In genomic region chr1:170924666-170925065, GRCh38 we compare ENCODE assay signal across 11 cellular contexts. TPM values are rescaled to one million over a fixed set of nuclear protein-coding genes. Genes with fewer than 3 reads are reported as not detected.
"Had no signal": no experiment of that assay in that cellular context is flagged by ENCODE, and none has a peak within 500 bp of the region (broad histone marks: within the 10 kb centered on the region; RNA-seq: fewer than 3 reads in every experiment).

No MANE protein-coding gene starts in this region.

RNA-seq across cellular contexts. Expression of gene MROH9, which starts 10.7 kb away (rescaled TPM):
- total RNA-seq: esophagus muscularis mucosa, kidney, left colon, left ventricle myocardium superior, occipital lobe, prostate gland, right lobe of liver, thoracic aorta, transverse colon, ureter had no signal
- polyA plus RNA-seq: immature natural killer cell had no signal
